Comparison of ENCODE assay signal across 10 cellular contexts in genomic region chr11:61547246-61547645, GRCh38. TPM values are rescaled to one million over a fixed set of nuclear protein-coding genes. Genes with fewer than 3 reads are reported as not detected.
"Had no signal": no experiment of that assay in that cellular context is flagged by ENCODE, and none has a peak within 500 bp of the region (broad histone marks: within the 10 kb centered on the region; RNA-seq: fewer than 3 reads in every experiment).

No MANE protein-coding gene starts in this region.

- H3K4me3 ChIP-seq: GM23248, GM23338, HAP-1 had no signal

- H3K9ac ChIP-seq: GM23248 had no signal

- H3K4me2 ChIP-seq: GM23338 had no signal

- H3K4me3 Mint-ChIP-seq: GM23338, H9, HFFc6 had no signal

- H3K27ac Mint-ChIP-seq: GM23338, HFFc6 had no signal

- H3K36me3 ChIP-seq: HAP-1 had no signal

- H3K4me1 ChIP-seq: HAP-1 had no signal

- FAIRE-seq: H54 had no signal

- H3K27ac ChIP-seq: GM23248 had no signal

- H2AFZ ChIP-seq: GM23248, GM23338 had no signal

- H3K9me3 Mint-ChIP-seq: GM23338, H9, HFFc6 had no signal

- H3K9me3 ChIP-seq: HAP-1 had no signal

- DNase-seq: GOT3, H7, H9, HCEC 1CT, HFFc6 had no signal

RNA-seq across cellular contexts. Expression of gene LRRC10B, which starts 38.7 kb away (rescaled TPM):
- total RNA-seq: H4, HFFc6 had no signal
- polyA plus RNA-seq: GM23248 had no signal
